In genomic region chr9:100315561-100315960, GRCh38 we compare ENCODE assay signal across 19 cellular contexts. TPM values are rescaled to one million over a fixed set of nuclear protein-coding genes. Genes with fewer than 3 reads are reported as not detected.
DNase-seq lines count a peak whose midpoint lies in the region; ATAC-seq, FAIRE-seq and TF ChIP-seq lines count a peak whose summit lies in the region.
"Had no signal": no experiment of that assay in that cellular context is flagged by ENCODE, and none has a peak within 500 bp of the region (broad histone marks: within the 10 kb centered on the region; RNA-seq: fewer than 3 reads in every experiment).

No MANE protein-coding gene starts in this region.

- no peaks in the 10 kb centered on the region for H3K79me2 ChIP-seq in GM12878 (ENCODE audit: control insufficient read depth, insufficient read depth, low read length)

- H3K4me3 Mint-ChIP-seq in CD4-positive, CD25-positive, alpha-beta regulatory T cell = no peak overlapping the region
- no peak overlapping the region for H3K4me3 Mint-ChIP-seq in T-helper 2 cell treated with Interferon-gamma antibody and Interleukin-4, amounts not matched to agents 5 μg/mL and 100 μg/mL, for 36 hours
- H3K4me3 Mint-ChIP-seq: B cell; CD4-positive, alpha-beta T cell; CD8-positive, alpha-beta memory T cell had no signal

- H3K4me2 ChIP-seq in GM12878 (ENCODE audit: control insufficient read depth, insufficient read depth) = no peak overlapping the region
- H3K4me2 ChIP-seq: BLaER1 had no signal

- H3K27ac Mint-ChIP-seq in CD4-positive, CD25-positive, alpha-beta regulatory T cell = peak overlapping the region; percentile 27 to 40 (median 34)
- no peak overlapping the region for H3K27ac Mint-ChIP-seq in T-helper 2 cell treated with Interferon-gamma antibody and Interleukin-4, amounts not matched to agents 5 μg/mL and 100 μg/mL, for 36 hours
- H3K27ac Mint-ChIP-seq: B cell; CD8-positive, alpha-beta memory T cell had no signal

- TF ChIP-seq EP300 in GM12878 (IDR thresholded peaks at IDR 0.05; ENCODE audit: borderline replicate concordance in 1 of 2, control insufficient read depth in 1 of 2, low read depth in 2 of 2, low read length in 2 of 2) = no peak

- H3K4me3 ChIP-seq in A673 (ENCODE audit: low read depth, low read length, poor library complexity, severe bottlenecking) (no peak overlapping the region), GM12878 (no peak overlapping the region)
- H3K4me3 ChIP-seq in CD4-positive, CD25-positive, alpha-beta regulatory T cell (ENCODE audit: low read depth, low read length) = no peak overlapping the region
- H3K4me3 ChIP-seq: BLaER1 had no signal

- TF ChIP-seq CTCF in A673 (conservative IDR thresholded peaks at IDR 0.05; ENCODE audit: low read depth, low read length) (no peak), GM12878 (IDR thresholded peaks at IDR 0.05 in 2 of 3, conservative IDR thresholded peaks at IDR 0.05 in 1 of 3; ENCODE audit: control insufficient read depth in 2 of 3, extremely low read depth in 1 of 3, insufficient read depth in 1 of 3, low read depth in 3 of 3, low read length in 3 of 3) (no peak), GM13976 (IDR thresholded peaks at IDR 0.05; ENCODE audit: borderline replicate concordance, control extremely low read depth, extremely low read depth, insufficient read depth, missing control alignments) (no peak)

- H3K9ac ChIP-seq in GM12878 (ENCODE audit: control insufficient read depth, insufficient read depth, low read length) = no peak overlapping the region
- H3K9ac ChIP-seq: BLaER1 had no signal

- BruUV-seq in A673 (replicated peaks; lab: Mats Ljungman, UMichigan) (TSS peak; percentile 8), GM12878 (replicated peaks; lab: Mats Ljungman, UMichigan) (no TSS peak)

- intact Hi-C loops in A673 (cut with micrococcal nuclease; ENCODE audit: unreplicated experiment) = no loop called here
- intact Hi-C loops in GM12878 (cut with micrococcal nuclease; ENCODE audit: unreplicated experiment) = no loop called here

- RAD21 ChIA-PET in GM12878 (lab: Charles Lee; ENCODE audit: unreplicated experiment) = interaction anchor here (2.0 kb wide), 1 partner anchor 122 kb away, joined by 4 read pairs; no protein-coding TSS in a partner anchor

- CTCF ChIA-PET in A673 (lab: Charles Lee) = no interaction called here
- CTCF ChIA-PET in GM12878 (lab: Yijun Ruan, JAX) = interaction anchor here (0.7 to 2.6 kb wide), 3 partner anchors 10 to 1152 kb away, joined by 4 to 22 read pairs (median 4); no protein-coding TSS in a partner anchor

- peaks cover 0 to 1% (median 0%) of the 10 kb centered on the region in 7 donors for H3K9me3 Mint-ChIP-seq in CD4-positive, CD25-positive, alpha-beta regulatory T cell
- H3K9me3 Mint-ChIP-seq in T-helper 2 cell treated with Interferon-gamma antibody and Interleukin-4, amounts not matched to agents 5 μg/mL and 100 μg/mL, for 36 hours = peaks cover 3% of the 10 kb centered on the region
- H3K9me3 Mint-ChIP-seq: CD4-positive, alpha-beta T cell; CD8-positive, alpha-beta memory T cell had no signal

- no peaks in the 10 kb centered on the region for H3K27me3 Mint-ChIP-seq in CD4-positive, CD25-positive, alpha-beta regulatory T cell
- H3K27me3 Mint-ChIP-seq in T-helper 2 cell treated with Interferon-gamma antibody and Interleukin-4, amounts not matched to agents 5 μg/mL and 100 μg/mL, for 36 hours (ENCODE audit: low read depth) = no peaks in the 10 kb centered on the region
- H3K27me3 Mint-ChIP-seq: B cell; CD4-positive, alpha-beta T cell; CD8-positive, alpha-beta memory T cell had no signal

- WGBS in GM12878 (ENCODE audit: insufficient coverage, insufficient replicate concordance, low lambda C conversion rate, missing lambda C conversion rate) = 91% methylated on average over 4 of the region's 4 CpGs

- H4K20me1 ChIP-seq in GM12878 (ENCODE audit: control insufficient read depth, insufficient read depth) = no peaks in the 10 kb centered on the region

- no peaks in the 10 kb centered on the region for H3K27me3 ChIP-seq in A673 (replicated peaks; ENCODE audit: insufficient read depth, low read depth, low read length, poor library complexity)
- H3K27me3 ChIP-seq in CD4-positive, CD25-positive, alpha-beta regulatory T cell (ENCODE audit: control insufficient read depth, insufficient read depth, low read length) = no peaks in the 10 kb centered on the region
- H3K27me3 ChIP-seq in GM12878 (replicated peaks in 1 of 2; ENCODE audit: control insufficient read depth in 2 of 2, insufficient read depth in 2 of 2, low read length in 1 of 2) = no peaks in the 10 kb centered on the region
- H3K27me3 ChIP-seq: BLaER1 had no signal

- ATAC-seq in CD4-positive, CD25-positive, alpha-beta regulatory T cell (ENCODE audit: low read depth in 2 of 2) = no peak
- no peak for ATAC-seq in GM12878

- POLR2A ChIA-PET in A673 (lab: Charles Lee; ENCODE audit: low non-redundant PET) = no interaction called here
- POLR2A ChIA-PET in GM12878 (lab: Charles Lee) = no interaction called here

- H3K36me3 Mint-ChIP-seq in CD4-positive, CD25-positive, alpha-beta regulatory T cell = peaks cover 62% of the 10 kb centered on the region
- H3K36me3 Mint-ChIP-seq in T-helper 2 cell treated with Interferon-gamma antibody and Interleukin-4, amounts not matched to agents 5 μg/mL and 100 μg/mL, for 36 hours (ENCODE audit: low read depth) = peaks cover 66% of the 10 kb centered on the region

- in situ Hi-C loops in GM12878 (cut with MboI) (loop anchor here (10.0 kb wide), 1 partner anchor 1151 kb away; no protein-coding TSS in a partner anchor), GM13976 (cut with MboI; ENCODE audit: low sequenced_read_pairs, unreplicated experiment) (loop anchor here (25.0 kb wide), 1 partner anchor 1128 kb away; no protein-coding TSS in a partner anchor)

- no peak for TF ChIP-seq POLR2A in GM12878 (IDR thresholded peaks at IDR 0.05; ENCODE audit: low read depth, low read length)

- no peak for FAIRE-seq in GM12878 (lab: Jason Lieb, UNC)
- FAIRE-seq: GM12891 had no signal

- H3K4me1 ChIP-seq in A673 (ENCODE audit: insufficient read depth, low read length, poor library complexity, severe bottlenecking) (no peaks in the 10 kb centered on the region), GM12878 (ENCODE audit: control insufficient read depth, insufficient read depth, low read length) (no peaks in the 10 kb centered on the region)
- no peaks in the 10 kb centered on the region for H3K4me1 ChIP-seq in CD4-positive, CD25-positive, alpha-beta regulatory T cell (ENCODE audit: control insufficient read depth, insufficient read depth, low read length, poor library complexity, severe bottlenecking)
- H3K4me1 ChIP-seq: BLaER1 had no signal

- H3K9me3 ChIP-seq in A673 (ENCODE audit: low read depth, low read length, poor library complexity, severe bottlenecking) (peaks cover 12% of the 10 kb centered on the region), GM12878 (replicated peaks; ENCODE audit: control insufficient read depth, insufficient read depth, low read length) (peaks cover 7% of the 10 kb centered on the region)
- H3K9me3 ChIP-seq in CD4-positive, CD25-positive, alpha-beta regulatory T cell (ENCODE audit: control insufficient read depth in 2 of 2, low read length in 2 of 2) = no peaks in the 10 kb centered on the region

- no peak for TF ChIP-seq RAD21 in GM12878 (IDR thresholded peaks at IDR 0.05; ENCODE audit: insufficient read depth, low read depth, low read length)

- peaks cover 21 to 31% (median 30%) of the 10 kb centered on the region in 4 donors for H3K4me1 Mint-ChIP-seq in CD4-positive, CD25-positive, alpha-beta regulatory T cell
- H3K4me1 Mint-ChIP-seq in T-helper 2 cell treated with Interferon-gamma antibody and Interleukin-4, amounts not matched to agents 5 μg/mL and 100 μg/mL, for 36 hours (ENCODE audit: low read depth) = peaks cover 10% of the 10 kb centered on the region

- H2AFZ ChIP-seq in GM12878 (ENCODE audit: control insufficient read depth, low read depth, low read length) = no peak overlapping the region

- no peak for DNase-seq in A673 (ENCODE audit: low spot score)
- DNase-seq in CD4-positive, CD25-positive, alpha-beta regulatory T cell = no peak
- no peak for DNase-seq in GM12878 (ENCODE audit: low read depth, low spot score)
- DNase-seq in SHP77 treated with DMSO at 0.1 percent for 48 hours (lab: John Stamatoyannopoulos, UW) = no peak
- DNase-seq in T-helper 2 cell treated with Interferon-gamma antibody and Interleukin-4, amounts not matched to agents 5 μg/mL and 100 μg/mL, for 36 hours (ENCODE audit: low spot score) = no peak
- no peak for DNase-seq in GM13976 (ENCODE audit: low spot score)
- DNase-seq: CD4-positive, alpha-beta T cell; CD8-positive, alpha-beta memory T cell; DMS 273 treated with DMSO at 0.1 percent for 48 hours; DMS79; EL; GDM1; GOT3; H7; HCEC 1CT had no signal

- H3K27ac ChIP-seq in A673 (ENCODE audit: low read depth, low read length, poor library complexity, severe bottlenecking) (no peak overlapping the region), GM12878 (ENCODE audit: control insufficient read depth, insufficient read depth) (no peak overlapping the region)
- no peak overlapping the region for H3K27ac ChIP-seq in CD4-positive, CD25-positive, alpha-beta regulatory T cell (ENCODE audit: insufficient read depth, low read length, poor library complexity, severe bottlenecking)
- H3K27ac ChIP-seq: BLaER1, C4-2B had no signal

- SMC1A ChIA-PET in GM12878 (lab: Charles Lee; ENCODE audit: uncharacterized antibody, unreplicated experiment) = interaction anchor here (1.6 kb wide), 1 partner anchor 98 kb away, joined by 3 read pairs; no protein-coding TSS in a partner anchor

- H3K36me3 ChIP-seq in A673 (ENCODE audit: insufficient read depth, low read length, poor library complexity, severe bottlenecking) (peaks cover 68% of the 10 kb centered on the region), GM12878 (ENCODE audit: control insufficient read depth in 2 of 2, insufficient read depth in 2 of 2, low read length in 1 of 2) (peaks cover 0 to 16% of the 10 kb centered on the region in 2 experiments; a peak in 3 of 4 replicates)
- H3K36me3 ChIP-seq in CD4-positive, CD25-positive, alpha-beta regulatory T cell (ENCODE audit: control insufficient read depth, insufficient read depth, low read length) = peaks cover 35% of the 10 kb centered on the region

RNA-seq across cellular contexts. Expression of gene TEX10, which starts 37.2 kb away (rescaled TPM):
- total RNA-seq in A673 (2021) (42.7 and 46.7 TPM in 2 replicates), GM12878 (2014; rRNA removed) (38.0 and 46.3 TPM in 2 replicates), GM12878 (2014; rRNA removed; fragmentation: Illumina TruSeq; extraction: Trizol) (35.1 and 35.5 TPM in 2 replicates), GM12878 (2021) (30.0 and 30.4 TPM in 2 replicates)
- total RNA-seq in CD4-positive, CD25-positive, alpha-beta regulatory T cell = 13.7 TPM
- 10 to 100 TPM; 15.0 to 23.9 (median 20.8) TPM for polyA plus RNA-seq in CD4-positive, CD25-positive, alpha-beta regulatory T cell
- total RNA-seq in GM12878 (2013; cell fraction: nucleolus; rRNA removed) = 85.3 and 88.4 TPM in 2 replicates
- polyA plus RNA-seq in GM12878 (2011; ENCODE audit: low read depth) = 11.6 TPM
- polyA plus RNA-seq in GM12878 (2011; rRNA removed) (46.6 and 54.1 TPM in 2 replicates), GM12878 (2014; fragmentation: Illumina TruSeq; extraction: Trizol) (37.0 and 41.3 TPM in 2 replicates), GM12878 (2014; fragmentation: Nextera tagmentation; extraction: Ambion mirVana) (10 to 100 TPM; 17.4 to 25.8 TPM), GM12878 (2014; rRNA removed) (23.4 and 27.8 TPM in 2 replicates), GM12878 (2016; fragmentation: Nextera tagmentation; extraction: Ambion mirVana) (10 to 100 TPM; 43.5 to 45.3 TPM)
- 22.2 and 22.9 TPM in 2 replicates for polyA plus RNA-seq in GM12878 (2011; cell fraction: cytosol; rRNA removed)
- 28.5 and 31.8 TPM in 2 replicates for polyA plus RNA-seq in GM12878 (2011; cell fraction: nucleus; rRNA removed)
- polyA plus RNA-seq in GM12878 (2012) = 14.3 and 20.3 TPM in 2 replicates
- 44.7 and 52.7 TPM in 2 replicates for polyA minus RNA-seq in GM12878 (2011; rRNA and poly(A)+ RNA removed)
- 11.4 and 12.8 TPM in 2 replicates for polyA minus RNA-seq in GM12878 (2011; cell fraction: cytosol; rRNA and poly(A)+ RNA removed)
- polyA minus RNA-seq in GM12878 (2011; cell fraction: nucleus; rRNA and poly(A)+ RNA removed) = 32.5 and 48.1 TPM in 2 replicates
